Comparison of ENCODE assay signal across 9 cellular contexts in genomic region chr12:459050-459429, GRCh38. TPM values are rescaled to one million over a fixed set of nuclear protein-coding genes. Genes with fewer than 3 reads are reported as not detected.
DNase-seq lines count a peak whose midpoint lies in the region; ATAC-seq, FAIRE-seq and TF ChIP-seq lines count a peak whose summit lies in the region.
"Had no signal": no experiment of that assay in that cellular context is flagged by ENCODE, and none has a peak within 500 bp of the region (broad histone marks: within the 10 kb centered on the region; RNA-seq: fewer than 3 reads in every experiment).

No MANE protein-coding gene starts in this region.

- no peaks in the 10 kb centered on the region for H3K9me3 ChIP-seq in keratinocyte (ENCODE audit: control insufficient read depth, low read depth, low read length)

- no peak for ATAC-seq in activated CD8-positive, alpha-beta T cell treated with anti-CD3 and anti-CD28 coated beads, Interleukin-2, amount 10 ng/mL, durations not matched to agents 7 days and 5 days
- no peak for ATAC-seq in stimulated activated naive B cell treated with anti-CD40 and anti-IgM and Interleukin-4, amounts not matched to agents 10 μg/mL and 1 μg/mL and 100 μg/mL, for 72 hours (replicated peaks)

- dilution Hi-C loops in keratinocyte (cut with MboI; ENCODE audit: extremely low pct_ligation_motif_present, low sequenced_read_pairs), result no loop called here

- H4K20me1 ChIP-seq in keratinocyte (ENCODE audit: control insufficient read depth, extremely low read depth, insufficient read depth, low read length), result no peaks in the 10 kb centered on the region

- peak overlapping the region; percentile 89 for H3K4me2 ChIP-seq in keratinocyte (ENCODE audit: control insufficient read depth, extremely low read depth, insufficient read depth, low read depth, low read length)

- H3K4me3 Mint-ChIP-seq in T-helper 2 cell treated with Interferon-gamma antibody and Interleukin-4, amounts not matched to agents 5 μg/mL and 100 μg/mL, for 36 hours, result peak overlapping the region; percentile 69
- peak overlapping the region; percentile 62 for H3K4me3 Mint-ChIP-seq in activated CD8-positive, alpha-beta T cell treated with anti-CD3 and anti-CD28 coated beads, Interleukin-2, amount 10 ng/mL, durations not matched to agents 7 days and 5 days
- peak overlapping the region; percentile 58 to 62 for H3K4me3 Mint-ChIP-seq in stimulated activated naive B cell treated with anti-CD40 and anti-IgM and Interleukin-4, amounts not matched to agents 10 μg/mL and 1 μg/mL and 100 μg/mL, for 72 hours

- FAIRE-seq in keratinocyte (lab: Jason Lieb, UNC), result no peak
- FAIRE-seq: colon had no signal

- no peak for TF ChIP-seq CTCF in keratinocyte (optimal IDR thresholded peaks at IDR 0.05 in 1 of 3, IDR thresholded peaks at IDR 0.05 in 1 of 3, conservative IDR thresholded peaks at IDR 0.05 in 1 of 3; ENCODE audit: extremely low read depth in 1 of 3, insufficient read depth in 2 of 3, low read length in 3 of 3)

- no peaks in the 10 kb centered on the region for H3K79me2 ChIP-seq in keratinocyte (ENCODE audit: control insufficient read depth, insufficient read depth, low read length)

- H3K4me3 ChIP-seq in keratinocyte (ENCODE audit: control insufficient read depth in 2 of 3, extremely low read depth in 1 of 3, insufficient read depth in 2 of 3, low read depth in 1 of 3, low read length in 3 of 3), result peak overlapping the region; percentile 62 to 73 (median 71)

- peaks cover 78% of the 10 kb centered on the region for H3K27me3 Mint-ChIP-seq in T-helper 2 cell treated with Interferon-gamma antibody and Interleukin-4, amounts not matched to agents 5 μg/mL and 100 μg/mL, for 36 hours (ENCODE audit: low read depth)
- H3K27me3 Mint-ChIP-seq in activated CD8-positive, alpha-beta T cell treated with anti-CD3 and anti-CD28 coated beads, Interleukin-2, amount 10 ng/mL, durations not matched to agents 7 days and 5 days (ENCODE audit: low read depth), result peaks cover 72% of the 10 kb centered on the region
- H3K27me3 Mint-ChIP-seq in stimulated activated naive B cell treated with anti-CD40 and anti-IgM and Interleukin-4, amounts not matched to agents 10 μg/mL and 1 μg/mL and 100 μg/mL, for 72 hours, result peaks cover 46 to 52% of the 10 kb centered on the region in 2 donors

- peaks cover 2% of the 10 kb centered on the region for H3K36me3 Mint-ChIP-seq in T-helper 2 cell treated with Interferon-gamma antibody and Interleukin-4, amounts not matched to agents 5 μg/mL and 100 μg/mL, for 36 hours (ENCODE audit: low read depth)
- no peaks in the 10 kb centered on the region for H3K36me3 Mint-ChIP-seq in activated CD8-positive, alpha-beta T cell treated with anti-CD3 and anti-CD28 coated beads, Interleukin-2, amount 10 ng/mL, durations not matched to agents 7 days and 5 days (ENCODE audit: low read depth)
- H3K36me3 Mint-ChIP-seq in stimulated activated naive B cell treated with anti-CD40 and anti-IgM and Interleukin-4, amounts not matched to agents 10 μg/mL and 1 μg/mL and 100 μg/mL, for 72 hours, result peaks cover 0 to 3% of the 10 kb centered on the region in 2 donors

- H3K27ac ChIP-seq in keratinocyte (ENCODE audit: control insufficient read depth, insufficient read depth, low read length), result no peak overlapping the region

- no peak for DNase-seq in T-helper 2 cell treated with Interferon-gamma antibody and Interleukin-4, amounts not matched to agents 5 μg/mL and 100 μg/mL, for 36 hours (ENCODE audit: low spot score)
- no peak for DNase-seq in T-helper 2 cell
- no peak for DNase-seq in activated CD8-positive, alpha-beta T cell treated with anti-CD3 and anti-CD28 coated beads, Interleukin-2, amount 10 ng/mL, durations not matched to agents 7 days and 5 days
- no peak for DNase-seq in keratinocyte (ENCODE audit: low read depth, low spot score)
- no peak for DNase-seq in stimulated activated naive B cell treated with anti-CD40 and anti-IgM and Interleukin-4, amounts not matched to agents 10 μg/mL and 1 μg/mL and 100 μg/mL, for 72 hours
- DNase-seq in RKO (ENCODE audit: low spot score), result no peak
- DNase-seq in effector CD4-positive, alpha-beta T cell, result no peak
- DNase-seq in DMS114 treated with DMSO at 0.1 percent for 48 hours (lab: John Stamatoyannopoulos, UW; ENCODE audit: unreplicated experiment), result no peak

- H3K9me1 ChIP-seq in keratinocyte (ENCODE audit: control insufficient read depth, extremely low read depth, insufficient read depth, low read length), result no peaks in the 10 kb centered on the region

- CTCF ChIA-PET in activated CD8-positive, alpha-beta T cell treated with anti-CD3 and anti-CD28 coated beads, Interleukin-2, amount 10 ng/mL, durations not matched to agents 7 days and 5 days (lab: Charles Lee), result interaction anchor here (1.7 to 2.4 kb wide), 2 partner anchors 86 to 89 kb away, joined by 5 to 6 read pairs; no protein-coding TSS in a partner anchor

- peak overlapping the region; percentile 69 for H3K9ac ChIP-seq in keratinocyte (ENCODE audit: control insufficient read depth, extremely low read depth, insufficient read depth, low read length)

- H3K27me3 ChIP-seq in keratinocyte (ENCODE audit: control insufficient read depth, extremely low read depth, insufficient read depth, low read length), result no peaks in the 10 kb centered on the region

- H3K4me1 Mint-ChIP-seq in T-helper 2 cell treated with Interferon-gamma antibody and Interleukin-4, amounts not matched to agents 5 μg/mL and 100 μg/mL, for 36 hours (ENCODE audit: low read depth), result peaks cover 9% of the 10 kb centered on the region
- H3K4me1 Mint-ChIP-seq in activated CD8-positive, alpha-beta T cell treated with anti-CD3 and anti-CD28 coated beads, Interleukin-2, amount 10 ng/mL, durations not matched to agents 7 days and 5 days (ENCODE audit: low read depth), result peaks cover 9% of the 10 kb centered on the region
- peaks cover 6% of the 10 kb centered on the region in 2 donors for H3K4me1 Mint-ChIP-seq in stimulated activated naive B cell treated with anti-CD40 and anti-IgM and Interleukin-4, amounts not matched to agents 10 μg/mL and 1 μg/mL and 100 μg/mL, for 72 hours

- H3K4me1 ChIP-seq in keratinocyte (ENCODE audit: control insufficient read depth, extremely low read depth, insufficient read depth, low read length), result peaks cover 9% of the 10 kb centered on the region

- POLR2A ChIA-PET in activated CD8-positive, alpha-beta T cell treated with anti-CD3 and anti-CD28 coated beads, Interleukin-2, amount 10 ng/mL, durations not matched to agents 7 days and 5 days (lab: Charles Lee), result no interaction called here

- H2AFZ ChIP-seq in keratinocyte (ENCODE audit: control insufficient read depth, low read length), result peak overlapping the region; percentile 95

- no peaks in the 10 kb centered on the region for H3K9me3 Mint-ChIP-seq in T-helper 2 cell treated with Interferon-gamma antibody and Interleukin-4, amounts not matched to agents 5 μg/mL and 100 μg/mL, for 36 hours
- H3K9me3 Mint-ChIP-seq in activated CD8-positive, alpha-beta T cell treated with anti-CD3 and anti-CD28 coated beads, Interleukin-2, amount 10 ng/mL, durations not matched to agents 7 days and 5 days (ENCODE audit: insufficient read depth), result no peaks in the 10 kb centered on the region
- no peaks in the 10 kb centered on the region for H3K9me3 Mint-ChIP-seq in stimulated activated naive B cell treated with anti-CD40 and anti-IgM and Interleukin-4, amounts not matched to agents 10 μg/mL and 1 μg/mL and 100 μg/mL, for 72 hours

- peaks cover 0 to 2% of the 10 kb centered on the region in 2 experiments for H3K36me3 ChIP-seq in keratinocyte (ENCODE audit: control insufficient read depth in 2 of 2, extremely low read depth in 1 of 2, insufficient read depth in 2 of 2, low read length in 2 of 2)

- H3K27ac Mint-ChIP-seq in T-helper 2 cell treated with Interferon-gamma antibody and Interleukin-4, amounts not matched to agents 5 μg/mL and 100 μg/mL, for 36 hours, result no peak overlapping the region
- no peak overlapping the region for H3K27ac Mint-ChIP-seq in activated CD8-positive, alpha-beta T cell treated with anti-CD3 and anti-CD28 coated beads, Interleukin-2, amount 10 ng/mL, durations not matched to agents 7 days and 5 days
- H3K27ac Mint-ChIP-seq in stimulated activated naive B cell treated with anti-CD40 and anti-IgM and Interleukin-4, amounts not matched to agents 10 μg/mL and 1 μg/mL and 100 μg/mL, for 72 hours, result no peak overlapping the region

RNA-seq across cellular contexts. Expression of gene B4GALNT3, which starts 0.7 kb away (rescaled TPM):
- total RNA-seq in activated CD8-positive, alpha-beta T cell treated with anti-CD3 and anti-CD28 coated beads, Interleukin-2, amount 10 ng/mL, durations not matched to agents 7 days and 5 days, result 10 to 100 TPM; 10.9 to 11.1 TPM
- polyA plus RNA-seq in keratinocyte, result 7.5 to 14.6 TPM (median 8.4 TPM) in 3 replicates
- 9.6 TPM for polyA plus RNA-seq in keratinocyte (2011; ENCODE audit: low read depth)
- 5.0 and 5.1 TPM in 2 replicates for polyA plus RNA-seq in keratinocyte (2011; cell fraction: cytosol; rRNA removed)
- 30.3 TPM in 2 replicates for polyA plus RNA-seq in keratinocyte (2011; cell fraction: nucleus; rRNA removed)
- polyA plus RNA-seq in keratinocyte (2012; ENCODE audit: low replicate concordance), result 6.2 and 25.6 TPM in 2 replicates
- 14.4 to 17.2 TPM (median 14.7 TPM) in 3 replicates for polyA minus RNA-seq in keratinocyte
- polyA minus RNA-seq in keratinocyte (2011; cell fraction: cytosol; rRNA and poly(A)+ RNA removed), result 5.6 TPM
- 15.7 and 27.1 TPM in 2 replicates for polyA minus RNA-seq in keratinocyte (2011; cell fraction: nucleus; rRNA and poly(A)+ RNA removed)

RNA-seq across cellular contexts. Expression of gene CCDC77, which starts 57.6 kb away (rescaled TPM):
- 10 to 100 TPM; 16.8 to 18.9 TPM for total RNA-seq in activated CD8-positive, alpha-beta T cell treated with anti-CD3 and anti-CD28 coated beads, Interleukin-2, amount 10 ng/mL, durations not matched to agents 7 days and 5 days
- 4.6 to 8.3 TPM (median 5.8 TPM) in 3 replicates for polyA plus RNA-seq in keratinocyte
- polyA plus RNA-seq in keratinocyte (2011; ENCODE audit: low read depth), result 5.3 TPM
- 3.7 and 5.3 TPM in 2 replicates for polyA plus RNA-seq in keratinocyte (2011; cell fraction: cytosol; rRNA removed)
- 8.0 and 9.2 TPM in 2 replicates for polyA plus RNA-seq in keratinocyte (2011; cell fraction: nucleus; rRNA removed)
- 3.4 and 3.9 TPM in 2 replicates for polyA plus RNA-seq in keratinocyte (2012; ENCODE audit: low replicate concordance)
- 1.7 to 5.6 TPM (median 3.3 TPM) in 3 replicates for polyA minus RNA-seq in keratinocyte
- 2.7 TPM for polyA minus RNA-seq in keratinocyte (2011; cell fraction: cytosol; rRNA and poly(A)+ RNA removed)
- polyA minus RNA-seq in keratinocyte (2011; cell fraction: nucleus; rRNA and poly(A)+ RNA removed), result 1.7 and 4.3 TPM in 2 replicates
